Comparison of ENCODE assay signal across 14 cellular contexts in the genomic region with DNA sequence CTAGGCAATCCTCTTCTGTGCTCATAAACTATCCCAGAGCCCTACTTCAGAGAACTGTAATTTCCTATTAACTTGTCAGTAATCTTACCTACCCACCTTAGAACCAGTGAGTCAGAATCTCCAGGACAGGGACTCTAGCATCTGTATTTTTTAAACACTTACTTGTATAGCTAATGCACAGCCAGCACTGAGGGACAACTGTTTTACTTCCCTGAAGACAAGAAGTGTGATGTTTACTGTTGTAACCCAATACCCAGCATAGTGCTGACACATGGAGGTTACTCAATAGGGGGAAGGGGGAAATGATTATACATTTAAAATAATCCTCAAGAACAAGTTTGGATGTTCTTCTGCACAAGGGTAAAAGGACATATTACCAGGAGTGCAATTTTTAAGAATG.
DNase-seq lines count a peak whose midpoint lies in the region; TF ChIP-seq lines count a peak whose summit lies in the region.
"Had no signal": no experiment of that assay in that cellular context is flagged by ENCODE, and none has a peak within 500 bp of the region (broad histone marks: within the 10 kb centered on the region; RNA-seq: fewer than 3 reads in every experiment).

No MANE protein-coding gene starts in this region.

- H3K27me3 Mint-ChIP-seq in endothelial cell (ENCODE audit: unreplicated experiment) = peaks cover 2% of the 10 kb centered on the region

- H3K9ac ChIP-seq in smooth muscle cell (ENCODE audit: low read depth) = no peak overlapping the region

- TF ChIP-seq CTCF in cardiac fibroblast (IDR thresholded peaks at IDR 0.05; ENCODE audit: low read depth, low read length) (no peak), smooth muscle cell (IDR thresholded peaks at IDR 0.05; ENCODE audit: borderline replicate concordance, insufficient read depth, poor library complexity, severe bottlenecking) (no peak), endothelial cell (IDR thresholded peaks at IDR 0.05; ENCODE audit: unreplicated experiment) (no peak)

- H2AFZ ChIP-seq in smooth muscle cell (ENCODE audit: low read depth) = no peak overlapping the region

- H3K4me1 Mint-ChIP-seq in endothelial cell (ENCODE audit: unreplicated experiment) = no peaks in the 10 kb centered on the region

- no peaks in the 10 kb centered on the region for H3K79me2 ChIP-seq in smooth muscle cell (ENCODE audit: low read depth)

- peaks cover 23% of the 10 kb centered on the region for H3K4me1 ChIP-seq in smooth muscle cell (ENCODE audit: low read depth)

- no peaks in the 10 kb centered on the region for H3K27me3 ChIP-seq in smooth muscle cell (ENCODE audit: low read depth)
- H3K27me3 ChIP-seq: MG63 had no signal

- H3F3A ChIP-seq in smooth muscle cell (ENCODE audit: low read depth) = no peaks in the 10 kb centered on the region

- DNase-seq in SIG-M5 treated with dmso at 0.1 percent for 504 hours (lab: John Stamatoyannopoulos, UW; ENCODE audit: unreplicated experiment) (peak; percentile 30), SIG-M5 (lab: John Stamatoyannopoulos, UW) (no peak), NCI-H460 (ENCODE audit: extremely low read depth, low read depth) (peak; percentile 7), cardiac fibroblast (ENCODE audit: low read depth in 2 of 2) (peak; percentile 39 to 41), smooth muscle cell (lab: John Stamatoyannopoulos, UW; ENCODE audit: unreplicated experiment) (no peak), occipital lobe (lab: John Stamatoyannopoulos, UW) (no peak), endothelial cell (ENCODE audit: low spot score) (no peak)
- DNase-seq in stimulated activated CD8-positive, alpha-beta memory T cell treated with anti-CD3 and anti-CD28 coated beads, Interleukin-4, amount 100 ng/mL, for 48 hours = no peak
- DNase-seq: activated CD8-positive, alpha-beta memory T cell treated with anti-CD3 and anti-CD28 coated beads, Interleukin-2, amount 50 U/mL, for 4 hours; caudate nucleus; head of caudate nucleus; MG63; mucosa of descending colon; T-helper 2 cell had no signal

- no peaks in the 10 kb centered on the region for H3K36me3 Mint-ChIP-seq in endothelial cell (ENCODE audit: low read depth, unreplicated experiment)

- H3K36me3 ChIP-seq in smooth muscle cell (ENCODE audit: low read depth) = no peaks in the 10 kb centered on the region
- H3K36me3 ChIP-seq: MG63 had no signal

- H3K4me3 Mint-ChIP-seq in endothelial cell (ENCODE audit: unreplicated experiment) = no peak overlapping the region

- peak overlapping the region; percentile 89 for H3K27ac ChIP-seq in smooth muscle cell (ENCODE audit: low read depth)

- H3K4me3 ChIP-seq in cardiac fibroblast (replicated peaks in 1 of 2; ENCODE audit: low read depth in 2 of 2, low read length in 2 of 2) (no peak overlapping the region), smooth muscle cell (no peak overlapping the region)
- H3K4me3 ChIP-seq: MG63, mucosa of descending colon had no signal

- peaks cover 9% of the 10 kb centered on the region for H4K20me1 ChIP-seq in smooth muscle cell (ENCODE audit: low read depth)

- no peaks in the 10 kb centered on the region for H3K9me3 ChIP-seq in smooth muscle cell (replicated peaks; ENCODE audit: low read depth)
- H3K9me3 ChIP-seq: MG63, mucosa of descending colon had no signal

- H3K4me2 ChIP-seq in smooth muscle cell = peak overlapping the region; percentile 53

- H3K9me3 Mint-ChIP-seq in endothelial cell (ENCODE audit: unreplicated experiment) = no peaks in the 10 kb centered on the region

- H3K27ac Mint-ChIP-seq in endothelial cell (ENCODE audit: unreplicated experiment) = no peak overlapping the region

Comparison
In these comparisons a context has a peak if more than half of its experiments do, and no peak if none do; other contexts are left out.
1. DNase-seq: peak in SIG-M5 treated with dmso at 0.1 percent for 504 hours (single experiment), NCI-H460 (single experiment) and cardiac fibroblast (2 of 2); none in SIG-M5 (single experiment), smooth muscle cell (single experiment), stimulated activated CD8-positive, alpha-beta memory T cell treated with anti-CD3 and anti-CD28 coated beads, Interleukin-4, amount 100 ng/mL, for 48 hours (single experiment), occipital lobe (single experiment) and endothelial cell (single experiment).